1 cellular context compared by ENCODE assay signal in the genomic region with DNA sequence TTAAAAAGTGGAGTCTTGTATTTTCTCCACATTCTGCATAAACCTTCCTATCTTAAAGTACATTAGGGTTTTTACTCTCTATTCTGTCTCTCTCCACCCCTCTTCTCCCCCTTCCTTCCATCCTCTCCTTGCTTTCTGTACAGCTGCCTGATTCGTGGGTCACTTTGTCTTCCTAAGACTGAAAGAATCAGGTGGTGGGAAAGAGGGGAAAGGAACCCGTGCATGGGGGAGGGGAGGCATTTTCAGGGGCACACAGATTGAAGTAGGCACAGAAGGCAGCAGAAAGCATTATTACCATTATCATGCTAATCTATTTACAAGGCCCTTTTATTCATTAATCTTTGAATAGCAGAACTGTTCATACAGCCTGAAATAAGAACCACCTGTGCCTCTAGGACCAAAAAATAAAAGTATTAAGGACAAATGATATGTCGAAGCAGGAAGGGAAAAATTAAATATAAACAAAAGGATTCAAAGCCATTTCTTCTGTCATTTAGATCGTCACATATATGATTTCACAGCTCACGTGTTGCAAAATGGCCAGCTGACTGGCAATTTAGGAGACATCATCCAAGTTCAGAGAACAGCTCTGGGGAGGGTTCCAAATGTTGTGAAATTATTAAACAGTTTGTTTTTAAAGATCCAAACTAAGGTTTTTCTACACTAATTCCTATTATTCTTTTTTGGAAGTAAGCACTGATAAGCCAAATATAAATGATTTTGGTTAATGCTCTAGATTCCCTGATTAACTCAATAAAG.
TF ChIP-seq lines count a peak whose summit lies in the region.

No MANE protein-coding gene starts in this region.

TF ChIP-seq in SK-N-SH treated with all-trans-retinoic acid at 6 μM for 48 hours, 23 proteins besides CTCF, POLR2A, EP300 and RAD21 (continued from another document):
- TF ChIP-seq PPARA (CRISPR knock-in tag; IDR thresholded peaks at IDR 0.05; ENCODE audit: borderline replicate concordance) = no peak
- no peak for TF ChIP-seq RARB (CRISPR knock-in tag; IDR thresholded peaks at IDR 0.05)
- TF ChIP-seq CREB5 (CRISPR knock-in tag; IDR thresholded peaks at IDR 0.05; ENCODE audit: low read depth) = no peak
- no peak for TF ChIP-seq ZNF8 (CRISPR knock-in tag; IDR thresholded peaks at IDR 0.05)
- TF ChIP-seq ISL1 (CRISPR knock-in tag; IDR thresholded peaks at IDR 0.05) = no peak
- no peak for TF ChIP-seq OSR1 (CRISPR knock-in tag; IDR thresholded peaks at IDR 0.05)
- TF ChIP-seq, protein P1, sequence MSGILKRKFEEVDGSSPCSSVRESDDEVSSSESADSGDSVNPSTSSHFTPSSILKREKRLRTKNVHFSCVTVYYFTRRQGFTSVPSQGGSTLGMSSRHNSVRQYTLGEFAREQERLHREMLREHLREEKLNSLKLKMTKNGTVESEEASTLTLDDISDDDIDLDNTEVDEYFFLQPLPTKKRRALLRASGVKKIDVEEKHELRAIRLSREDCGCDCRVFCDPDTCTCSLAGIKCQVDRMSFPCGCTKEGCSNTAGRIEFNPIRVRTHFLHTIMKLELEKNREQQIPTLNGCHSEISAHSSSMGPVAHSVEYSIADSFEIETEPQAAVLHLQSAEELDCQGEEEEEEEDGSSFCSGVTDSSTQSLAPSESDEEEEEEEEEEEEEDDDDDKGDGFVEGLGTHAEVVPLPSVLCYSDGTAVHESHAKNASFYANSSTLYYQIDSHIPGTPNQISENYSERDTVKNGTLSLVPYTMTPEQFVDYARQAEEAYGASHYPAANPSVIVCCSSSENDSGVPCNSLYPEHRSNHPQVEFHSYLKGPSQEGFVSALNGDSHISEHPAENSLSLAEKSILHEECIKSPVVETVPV (CRISPR knock-in tag; IDR thresholded peaks at IDR 0.05) = no peak
- no peak for TF ChIP-seq TCF4 (CRISPR knock-in tag; IDR thresholded peaks at IDR 0.05; ENCODE audit: borderline replicate concordance)
- no peak for TF ChIP-seq ESRRG (CRISPR knock-in tag; IDR thresholded peaks at IDR 0.05)
- no peak for TF ChIP-seq POU6F1 (CRISPR knock-in tag; IDR thresholded peaks at IDR 0.05; ENCODE audit: borderline replicate concordance, low read depth)
- TF ChIP-seq ZC3H10 (CRISPR knock-in tag; IDR thresholded peaks at IDR 0.05) = no peak
